Comparison of ENCODE assay signal across 1 cellular context in genomic region chr20:3510110-3510509, GRCh38.
A peak's percentile ranks its signal among the peaks of the same experiment; 100 is the strongest.
TF ChIP-seq lines count a peak whose summit lies in the region.

No MANE protein-coding gene starts in this region.

TF ChIP-seq in HepG2, 621 proteins besides CTCF, POLR2A, EP300 and RAD21 (continued from another document and continues in another):
- TF ChIP-seq ZBTB10 (CRISPR knock-in tag; IDR thresholded peaks at IDR 0.05; ENCODE audit: borderline replicate concordance) (no peak), SPEN (CRISPR knock-in tag; IDR thresholded peaks at IDR 0.05; ENCODE audit: low read depth) (no peak), ZNF414 (CRISPR knock-in tag; IDR thresholded peaks at IDR 0.05) (no peak), ZBTB8A (CRISPR knock-in tag; IDR thresholded peaks at IDR 0.05; ENCODE audit: borderline replicate concordance, low read depth) (no peak), MTA1 (CRISPR knock-in tag; IDR thresholded peaks at IDR 0.05; ENCODE audit: borderline replicate concordance) (no peak), GFI1 (CRISPR knock-in tag; IDR thresholded peaks at IDR 0.05; ENCODE audit: borderline replicate concordance) (no peak), HOXA5 (CRISPR knock-in tag; IDR thresholded peaks at IDR 0.05) (peak; percentile 92), ZNF331 (CRISPR knock-in tag; IDR thresholded peaks at IDR 0.05) (peak; percentile 16; the same call in 1 of the 2 replicates), ERF (CRISPR knock-in tag; IDR thresholded peaks at IDR 0.05) (peak; percentile 50; the same call in 1 of the 2 replicates), NCOA1 (CRISPR knock-in tag; IDR thresholded peaks at IDR 0.05) (no peak), NR2F2 (IDR thresholded peaks at IDR 0.05; ENCODE audit: borderline replicate concordance, low read depth) (peak; percentile 73; the same call in 1 of the 2 replicates), PATZ1 (CRISPR knock-in tag; IDR thresholded peaks at IDR 0.05) (peak; percentile 28; the same call in 1 of the 2 replicates), MXD4 (CRISPR knock-in tag; IDR thresholded peaks at IDR 0.05) (no peak), ZNF138 (CRISPR knock-in tag; IDR thresholded peaks at IDR 0.05; ENCODE audit: low read depth) (no peak), KAT2B (IDR thresholded peaks at IDR 0.05; ENCODE audit: borderline replicate concordance, low read depth, low read length) (no peak), RELA (CRISPR knock-in tag; IDR thresholded peaks at IDR 0.05) (no peak), CC2D1A (CRISPR knock-in tag; IDR thresholded peaks at IDR 0.05) (no peak), SOX13 (IDR thresholded peaks at IDR 0.05) (peak; percentile 40; the same call in 1 of the 2 replicates), SOX13 (CRISPR knock-in tag; conservative IDR thresholded peaks at IDR 0.05 in 1 of 2, IDR thresholded peaks at IDR 0.05 in 1 of 2) (peak in 1 of 2 experiments; percentile 94; a peak in 2 of 4 replicates), ZNF337 (CRISPR knock-in tag; IDR thresholded peaks at IDR 0.05; ENCODE audit: borderline replicate concordance, low read depth) (no peak), GATAD2A (CRISPR knock-in tag; IDR thresholded peaks at IDR 0.05) (peak; percentile 94), PCBP1 (IDR thresholded peaks at IDR 0.05; ENCODE audit: borderline replicate concordance, low read depth, low read length) (no peak), EHMT2 (IDR thresholded peaks at IDR 0.05; ENCODE audit: borderline replicate concordance, low read depth, low read length) (peak; percentile 50; the same call in 1 of the 2 replicates), ZNF124 (CRISPR knock-in tag; IDR thresholded peaks at IDR 0.05) (no peak), NR2F1 (CRISPR knock-in tag; IDR thresholded peaks at IDR 0.05) (peak; percentile 44 to 79), RCOR2 (CRISPR knock-in tag; IDR thresholded peaks at IDR 0.05) (peak; percentile 61; the same call in 1 of the 2 replicates), GABPB1 (CRISPR knock-in tag; IDR thresholded peaks at IDR 0.05) (no peak), SP5 (CRISPR knock-in tag; IDR thresholded peaks at IDR 0.05; ENCODE audit: borderline replicate concordance, low read depth) (no peak), ZNF230 (CRISPR knock-in tag; IDR thresholded peaks at IDR 0.05) (no peak), PAXIP1 (CRISPR knock-in tag; conservative IDR thresholded peaks at IDR 0.05) (peak; percentile 86), ZNF619 (CRISPR knock-in tag; IDR thresholded peaks at IDR 0.05) (no peak), ZBTB42 (CRISPR knock-in tag; IDR thresholded peaks at IDR 0.05) (0 out of 2 replicates have a peak, but pooled peaks have one; percentile 50), DBP (CRISPR knock-in tag; IDR thresholded peaks at IDR 0.05; ENCODE audit: not compliant biosample characterization) (no peak), GATAD1 (CRISPR knock-in tag; IDR thresholded peaks at IDR 0.05) (peak; percentile 62; the same call in 1 of the 2 replicates), ATF2 (CRISPR knock-in tag; IDR thresholded peaks at IDR 0.05) (0 out of 2 replicates have a peak, but pooled peaks have one; percentile 47), SCMH1 (CRISPR knock-in tag; IDR thresholded peaks at IDR 0.05; ENCODE audit: borderline replicate concordance) (no peak), YEATS2 (CRISPR knock-in tag; IDR thresholded peaks at IDR 0.05; ENCODE audit: borderline replicate concordance) (no peak), MLX (CRISPR knock-in tag; IDR thresholded peaks at IDR 0.05) (no peak), ZGPAT (CRISPR knock-in tag; IDR thresholded peaks at IDR 0.05) (peak; percentile 76; the same call in 1 of the 2 replicates), ELF3 (CRISPR knock-in tag; IDR thresholded peaks at IDR 0.05) (peak; percentile 70), NFRKB (IDR thresholded peaks at IDR 0.05) (no peak), ZSCAN9 (CRISPR knock-in tag; IDR thresholded peaks at IDR 0.05; ENCODE audit: borderline replicate concordance) (peak; percentile 34; the same call in 1 of the 2 replicates), CREM (IDR thresholded peaks at IDR 0.05) (0 out of 2 replicates have a peak, but pooled peaks have one; percentile 48), CREM (CRISPR knock-in tag; IDR thresholded peaks at IDR 0.05) (no peak), ZNF782 (CRISPR knock-in tag; IDR thresholded peaks at IDR 0.05; ENCODE audit: borderline replicate concordance) (no peak), PRDM10 (CRISPR knock-in tag; IDR thresholded peaks at IDR 0.05; ENCODE audit: low read depth) (no peak), IKZF5 (CRISPR knock-in tag; IDR thresholded peaks at IDR 0.05) (peak; percentile 42; the same call in 1 of the 2 replicates), ZNF558 (CRISPR knock-in tag; IDR thresholded peaks at IDR 0.05; ENCODE audit: borderline replicate concordance) (no peak)
